3 cellular contexts compared by ENCODE assay signal in the genomic region with DNA sequence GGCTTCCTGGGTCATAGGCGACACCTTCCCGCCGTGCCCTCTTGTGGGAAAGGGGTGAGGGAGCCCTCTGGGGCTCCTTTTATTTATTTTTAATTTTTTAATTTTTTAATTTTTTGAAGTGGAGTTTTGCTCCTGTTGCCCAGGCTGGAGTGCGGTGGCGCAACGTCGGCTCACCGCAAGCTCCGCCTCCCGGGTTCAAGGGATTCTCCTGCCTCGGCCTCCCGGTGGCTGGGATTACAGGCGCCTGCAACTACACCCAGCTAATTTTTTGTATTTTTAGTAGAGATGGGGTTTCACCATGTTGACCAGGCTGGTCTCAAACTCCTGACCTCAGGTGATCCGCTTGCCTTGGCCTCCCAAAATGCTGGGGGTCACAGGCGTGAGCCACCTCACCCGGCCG. TPM values are rescaled to one million over a fixed set of nuclear protein-coding genes. Genes with fewer than 3 reads are reported as not detected.
"Had no signal": no experiment of that assay in that cellular context is flagged by ENCODE, and none has a peak within 500 bp of the region (broad histone marks: within the 10 kb centered on the region; RNA-seq: fewer than 3 reads in every experiment).

No MANE protein-coding gene starts in this region.

RNA-seq across cellular contexts. Expression of a gene that starts 49.9 kb away (rescaled TPM):
- total RNA-seq: LHCN-M2, M059J, MCF 10A had no signal
